In the genomic region with DNA sequence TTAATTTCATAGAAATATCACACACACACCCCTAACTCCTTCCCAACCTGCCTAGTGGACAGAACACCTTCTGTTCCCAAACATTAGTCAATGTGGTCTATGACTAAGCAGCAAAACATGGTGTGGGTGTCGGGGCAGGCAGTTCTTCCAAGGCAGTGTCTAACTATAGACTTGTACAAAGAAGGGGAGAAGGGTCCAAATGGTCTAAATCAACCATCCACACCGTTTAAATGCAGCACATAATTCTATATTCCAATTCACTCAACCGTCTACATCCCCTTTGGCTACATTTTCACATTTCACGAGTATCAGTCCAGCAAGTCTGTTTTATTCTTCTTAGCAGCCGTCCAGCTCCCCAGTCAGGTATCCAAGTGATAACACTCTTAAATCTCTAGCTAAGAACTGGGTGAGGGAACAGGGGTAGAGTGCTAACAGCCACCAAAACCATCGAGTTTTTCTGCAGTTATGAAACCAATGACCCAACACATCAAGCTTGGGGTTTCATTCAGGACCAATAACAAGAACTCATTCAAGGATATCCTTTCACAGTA, we compare ENCODE assay signal across 8 cellular contexts. TPM values are rescaled to one million over a fixed set of nuclear protein-coding genes. Genes with fewer than 3 reads are reported as not detected.
DNase-seq lines count a peak whose midpoint lies in the region; ATAC-seq and TF ChIP-seq lines count a peak whose summit lies in the region.

No MANE protein-coding gene starts in this region.

- H3K27me3 Mint-ChIP-seq in type B pancreatic cell: no peaks in the 10 kb centered on the region
- H3K27me3 Mint-ChIP-seq in effector memory CD8-positive, alpha-beta T cell: peaks cover 0 to 32% of the 10 kb centered on the region in 2 donors

- peaks cover 10 to 20% of the 10 kb centered on the region in 2 experiments for H3K4me1 ChIP-seq in trophoblast cell (ENCODE audit: control insufficient read depth in 1 of 2, insufficient read depth in 2 of 2, low read length in 2 of 2)

- no peak overlapping the region for H2AK5ac ChIP-seq in trophoblast cell (ENCODE audit: low read length)

- no peak overlapping the region for H2BK120ac ChIP-seq in trophoblast cell (ENCODE audit: insufficient read depth, low read length, poor library complexity)

- peak overlapping the region; percentile 48 for H3K4me2 ChIP-seq in trophoblast cell (ENCODE audit: low read length)

- H3K36me3 Mint-ChIP-seq in type B pancreatic cell: no peaks in the 10 kb centered on the region
- no peaks in the 10 kb centered on the region for H3K36me3 Mint-ChIP-seq in effector memory CD8-positive, alpha-beta T cell (ENCODE audit: insufficient read depth)

- no peak overlapping the region for H3K27ac ChIP-seq in trophoblast cell (ENCODE audit: low read depth, low read length)

- peaks cover 26% of the 10 kb centered on the region for H3K79me1 ChIP-seq in trophoblast cell (ENCODE audit: low read length)

- H3K4ac ChIP-seq in trophoblast cell (ENCODE audit: low read depth, low read length): peak overlapping the region; percentile 50

- TF ChIP-seq CTCF in epithelial cell of esophagus (IDR thresholded peaks at IDR 0.05; ENCODE audit: insufficient read depth, low read depth, low read length, missing control alignments) (no peak), type B pancreatic cell (conservative IDR thresholded peaks at IDR 0.05) (no peak)

- 100% methylated on average over 1 of the region's 6 CpGs for WGBS in trophoblast cell (ENCODE audit: extremely low coverage, insufficient coverage, insufficient read length)

- no peaks in the 10 kb centered on the region for H3K9me3 Mint-ChIP-seq in type B pancreatic cell
- H3K9me3 Mint-ChIP-seq in effector memory CD8-positive, alpha-beta T cell: peaks cover 2 to 5% of the 10 kb centered on the region in 2 donors

- no peak overlapping the region for H3K18ac ChIP-seq in trophoblast cell (ENCODE audit: low read length)

- no peak overlapping the region for H2AFZ ChIP-seq in trophoblast cell (ENCODE audit: insufficient read depth, low read length, poor library complexity)

- DNase-seq in M059J (ENCODE audit: low read depth) (peak; percentile 93), epithelial cell of esophagus (ENCODE audit: low read depth) (peak; percentile 92), trophoblast cell (peak in 1 of 2 donors; percentile 59), type B pancreatic cell (ENCODE audit: extremely low spot score, unreplicated experiment) (no peak), RPMI8226 (no peak), NCI-H2107 treated with DMSO at 0.1 percent for 48 hours (lab: John Stamatoyannopoulos, UW; ENCODE audit: unreplicated experiment) (no peak)
- no peak for DNase-seq in effector memory CD8-positive, alpha-beta T cell

- H4K12ac ChIP-seq in trophoblast cell (ENCODE audit: low read depth, low read length): no peak overlapping the region

- H3K79me2 ChIP-seq in trophoblast cell (ENCODE audit: control insufficient read depth, insufficient read depth, low read length, poor library complexity): peaks cover 8% of the 10 kb centered on the region

- H3K36me3 ChIP-seq in trophoblast cell (ENCODE audit: control insufficient read depth in 1 of 2, insufficient read depth in 2 of 2, low read length in 2 of 2): peaks cover 0 to 4% of the 10 kb centered on the region in 2 experiments

- no peak overlapping the region for H3K27ac Mint-ChIP-seq in type B pancreatic cell
- H3K27ac Mint-ChIP-seq in effector memory CD8-positive, alpha-beta T cell: no peak overlapping the region

- H4K91ac ChIP-seq in trophoblast cell (ENCODE audit: low read depth, low read length): no peak overlapping the region

- H3K4me1 Mint-ChIP-seq in type B pancreatic cell (ENCODE audit: unreplicated experiment): peaks cover 32% of the 10 kb centered on the region
- peaks cover 0 to 5% of the 10 kb centered on the region in 2 donors for H3K4me1 Mint-ChIP-seq in effector memory CD8-positive, alpha-beta T cell (ENCODE audit: low read depth in 2 of 2)

- no peak overlapping the region for H3K4me3 Mint-ChIP-seq in type B pancreatic cell
- H3K4me3 Mint-ChIP-seq in effector memory CD8-positive, alpha-beta T cell: no peak overlapping the region

- no peak overlapping the region for H2BK12ac ChIP-seq in trophoblast cell (ENCODE audit: low read length)

- H3K9me3 ChIP-seq in trophoblast cell (ENCODE audit: insufficient read depth, low read depth, low read length): no peaks in the 10 kb centered on the region

- no peak overlapping the region for H3K23ac ChIP-seq in trophoblast cell (ENCODE audit: low read length)

- no peak overlapping the region for H2BK5ac ChIP-seq in trophoblast cell (ENCODE audit: low read depth, low read length, poor library complexity)

- H3K27me3 ChIP-seq in trophoblast cell (ENCODE audit: insufficient read depth, low read length): no peaks in the 10 kb centered on the region

- no peak overlapping the region for H4K8ac ChIP-seq in trophoblast cell (ENCODE audit: low read depth, low read length)

- no peak overlapping the region for H3K14ac ChIP-seq in trophoblast cell (ENCODE audit: low read length)

- H3K4me3 ChIP-seq in GM08714 (ENCODE audit: low read length) (peak overlapping the region; percentile 88), epithelial cell of esophagus (ENCODE audit: low read length) (peak overlapping the region; percentile 84), trophoblast cell (ENCODE audit: low read depth, low read length) (no peak overlapping the region)

- H3K9ac ChIP-seq in trophoblast cell (ENCODE audit: low read length): no peak overlapping the region

- no peak for ATAC-seq in effector memory CD8-positive, alpha-beta T cell (replicated peaks)

RNA-seq across cellular contexts. Expression of a gene that starts 3.4 kb away (rescaled TPM):
- 14.2 and 18.0 TPM in 2 replicates for total RNA-seq in M059J (2014; rRNA removed; shearing (Covaris generic))
- polyA plus RNA-seq in trophoblast cell (2013): 17.7 and 18.7 TPM in 2 replicates
- 37.4 and 63.0 TPM in 2 replicates for total RNA-seq in type B pancreatic cell (ENCODE audit: low replicate concordance)

Comparison
In these comparisons a context has a peak if more than half of its experiments do, and no peak if none do; other contexts are left out.
1. DNase-seq: peak in M059J (single experiment) and epithelial cell of esophagus (single experiment); none in type B pancreatic cell (single experiment), RPMI8226 (single experiment), effector memory CD8-positive, alpha-beta T cell (0 of 3) and NCI-H2107 treated with DMSO at 0.1 percent for 48 hours (single experiment).